In the genomic region with DNA sequence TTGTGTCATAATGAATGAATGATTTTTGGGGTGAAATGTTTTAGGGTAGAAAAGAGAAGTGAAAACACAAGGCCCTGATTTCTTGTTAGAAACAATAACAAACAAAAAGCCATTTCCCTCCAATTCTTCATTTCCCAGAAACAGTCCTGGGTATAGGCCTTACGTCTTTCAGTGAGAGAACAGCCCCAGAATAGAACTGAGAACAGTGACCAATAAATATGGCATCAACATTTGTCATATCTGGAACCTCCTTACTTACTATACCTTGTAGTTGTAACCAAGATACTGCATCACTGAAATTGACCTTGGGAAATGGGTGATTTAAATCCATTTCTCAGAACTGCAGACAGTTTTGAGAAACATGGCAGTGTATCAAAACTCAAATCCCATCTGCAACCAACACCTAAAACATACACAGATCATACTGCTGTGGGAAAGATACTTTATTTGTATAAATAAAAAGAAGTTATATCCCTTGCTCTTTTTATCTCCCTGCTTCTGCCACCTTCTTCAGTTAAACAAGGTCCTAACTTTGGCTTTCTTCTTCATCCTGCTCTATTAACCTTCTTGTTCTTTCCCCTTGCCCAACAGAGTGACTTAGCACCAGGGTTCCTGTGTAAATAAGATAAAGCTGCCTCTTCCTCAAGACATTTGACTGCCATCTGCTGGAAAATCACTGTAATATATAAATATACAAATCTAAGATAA, we compare ENCODE assay signal across 9 cellular contexts. TPM values are rescaled to one million over a fixed set of nuclear protein-coding genes. Genes with fewer than 3 reads are reported as not detected.
A peak's percentile ranks its signal among the peaks of the same experiment; 100 is the strongest.
DNase-seq lines count a peak whose midpoint lies in the region; ATAC-seq lines count a peak whose summit lies in the region.
"Had no signal": no experiment of that assay in that cellular context is flagged by ENCODE, and none has a peak within 500 bp of the region (broad histone marks: within the 10 kb centered on the region; RNA-seq: fewer than 3 reads in every experiment).

No MANE protein-coding gene starts in this region.

- H3K4me1 Mint-ChIP-seq in activated CD4-positive, alpha-beta T cell treated with anti-CD3 and anti-CD28 coated beads, Interleukin-2, amount 10 ng/mL, durations not matched to agents 24 days and 14 days = no peaks in the 10 kb centered on the region
- H3K4me1 Mint-ChIP-seq in activated T-helper 17 cell treated with anti-CD3 and anti-CD28 coated beads, Interleukin-2, amount 50 U/mL, for 72 hours = no peaks in the 10 kb centered on the region
- H3K4me1 Mint-ChIP-seq in stimulated activated effector memory CD8-positive, alpha-beta T cell treated with anti-CD3 and anti-CD28 coated beads, Interleukin-12 subunit alpha, Interleukin-12 subunit beta, amount 100 ng/mL, for 72 hours = no peaks in the 10 kb centered on the region
- H3K4me1 Mint-ChIP-seq: activated naive CD4-positive, alpha-beta T cell treated with anti-CD3 and anti-CD28 coated beads, Interleukin-2, amount 50 U/mL, for 24 hours had no signal

- H3K27me3 ChIP-seq in right cardiac atrium (ENCODE audit: control insufficient read depth, insufficient read depth) = no peaks in the 10 kb centered on the region

- intact Hi-C loops in activated CD4-positive, alpha-beta T cell treated with anti-CD3 and anti-CD28 coated beads, Interleukin-2, amount 10 ng/mL, durations not matched to agents 24 days and 14 days (cut with micrococcal nuclease) = loop anchor here (1.0 to 5.0 kb wide), 2 partner anchors 37 to 121 kb away; no protein-coding TSS in a partner anchor
- intact Hi-C loops in right cardiac atrium (cut with DNase I) = loop anchor here in 1 of 4 donors (5.0 kb wide), 1 partner anchor 117 kb away; no protein-coding TSS in a partner anchor

- peak; percentile 99 for ATAC-seq in activated T-helper 17 cell treated with anti-CD3 and anti-CD28 coated beads, Interleukin-2, amount 50 U/mL, for 72 hours (replicated peaks)
- ATAC-seq in right cardiac atrium (peak; percentile 73 to 87), GM21529 (IDR thresholded peaks at IDR 0.05; ENCODE audit: unreplicated experiment) (no peak), HG02759 (IDR thresholded peaks at IDR 0.05; ENCODE audit: unreplicated experiment) (no peak)
- peak; percentile 99 for ATAC-seq in stimulated activated effector memory CD8-positive, alpha-beta T cell treated with anti-CD3 and anti-CD28 coated beads, Interleukin-12 subunit alpha, Interleukin-12 subunit beta, amount 100 ng/mL, for 72 hours

- H3K36me3 Mint-ChIP-seq in activated CD4-positive, alpha-beta T cell treated with anti-CD3 and anti-CD28 coated beads, Interleukin-2, amount 10 ng/mL, durations not matched to agents 24 days and 14 days (ENCODE audit: low read depth) = peaks cover 8% of the 10 kb centered on the region
- H3K36me3 Mint-ChIP-seq in activated T-helper 17 cell treated with anti-CD3 and anti-CD28 coated beads, Interleukin-2, amount 50 U/mL, for 72 hours (ENCODE audit: low read depth) = peaks cover under 1% of the 10 kb centered on the region
- H3K36me3 Mint-ChIP-seq in stimulated activated effector memory CD8-positive, alpha-beta T cell treated with anti-CD3 and anti-CD28 coated beads, Interleukin-12 subunit alpha, Interleukin-12 subunit beta, amount 100 ng/mL, for 72 hours = peaks cover 37% of the 10 kb centered on the region

- H3K27me3 Mint-ChIP-seq in activated CD4-positive, alpha-beta T cell treated with anti-CD3 and anti-CD28 coated beads, Interleukin-2, amount 10 ng/mL, durations not matched to agents 24 days and 14 days = no peaks in the 10 kb centered on the region
- H3K27me3 Mint-ChIP-seq in activated T-helper 17 cell treated with anti-CD3 and anti-CD28 coated beads, Interleukin-2, amount 50 U/mL, for 72 hours = no peaks in the 10 kb centered on the region
- H3K27me3 Mint-ChIP-seq: activated naive CD4-positive, alpha-beta T cell treated with anti-CD3 and anti-CD28 coated beads, Interleukin-2, amount 50 U/mL, for 24 hours had no signal

- H3K4me1 ChIP-seq in right cardiac atrium (ENCODE audit: control insufficient read depth, insufficient read depth, low read length) = no peaks in the 10 kb centered on the region

- no peak overlapping the region for H3K4me3 Mint-ChIP-seq in activated CD4-positive, alpha-beta T cell treated with anti-CD3 and anti-CD28 coated beads, Interleukin-2, amount 10 ng/mL, durations not matched to agents 24 days and 14 days
- H3K4me3 Mint-ChIP-seq in activated T-helper 17 cell treated with anti-CD3 and anti-CD28 coated beads, Interleukin-2, amount 50 U/mL, for 72 hours = no peak overlapping the region
- no peak overlapping the region for H3K4me3 Mint-ChIP-seq in stimulated activated effector memory CD8-positive, alpha-beta T cell treated with anti-CD3 and anti-CD28 coated beads, Interleukin-12 subunit alpha, Interleukin-12 subunit beta, amount 100 ng/mL, for 72 hours
- H3K4me3 Mint-ChIP-seq: activated naive CD4-positive, alpha-beta T cell treated with anti-CD3 and anti-CD28 coated beads, Interleukin-2, amount 50 U/mL, for 24 hours had no signal

- H3K27ac Mint-ChIP-seq in activated CD4-positive, alpha-beta T cell treated with anti-CD3 and anti-CD28 coated beads, Interleukin-2, amount 10 ng/mL, durations not matched to agents 24 days and 14 days = no peak overlapping the region
- no peak overlapping the region for H3K27ac Mint-ChIP-seq in activated T-helper 17 cell treated with anti-CD3 and anti-CD28 coated beads, Interleukin-2, amount 50 U/mL, for 72 hours
- no peak overlapping the region for H3K27ac Mint-ChIP-seq in stimulated activated effector memory CD8-positive, alpha-beta T cell treated with anti-CD3 and anti-CD28 coated beads, Interleukin-12 subunit alpha, Interleukin-12 subunit beta, amount 100 ng/mL, for 72 hours
- H3K27ac Mint-ChIP-seq: activated naive CD4-positive, alpha-beta T cell treated with anti-CD3 and anti-CD28 coated beads, Interleukin-2, amount 50 U/mL, for 24 hours had no signal

- H3K27ac ChIP-seq in right cardiac atrium (ENCODE audit: low read length) = no peak overlapping the region

- no peaks in the 10 kb centered on the region for H3K9me3 ChIP-seq in right cardiac atrium (ENCODE audit: control insufficient read depth, low read length)

- H3K4me3 ChIP-seq in right cardiac atrium (ENCODE audit: low read length) = no peak overlapping the region

- WGBS in right cardiac atrium = 71% methylated on average over 1 of the region's 1 CpG

- H3K9me3 Mint-ChIP-seq in activated CD4-positive, alpha-beta T cell treated with anti-CD3 and anti-CD28 coated beads, Interleukin-2, amount 10 ng/mL, durations not matched to agents 24 days and 14 days = no peaks in the 10 kb centered on the region
- H3K9me3 Mint-ChIP-seq in activated T-helper 17 cell treated with anti-CD3 and anti-CD28 coated beads, Interleukin-2, amount 50 U/mL, for 72 hours = no peaks in the 10 kb centered on the region
- H3K9me3 Mint-ChIP-seq in stimulated activated effector memory CD8-positive, alpha-beta T cell treated with anti-CD3 and anti-CD28 coated beads, Interleukin-12 subunit alpha, Interleukin-12 subunit beta, amount 100 ng/mL, for 72 hours = no peaks in the 10 kb centered on the region
- H3K9me3 Mint-ChIP-seq: activated naive CD4-positive, alpha-beta T cell treated with anti-CD3 and anti-CD28 coated beads, Interleukin-2, amount 50 U/mL, for 24 hours had no signal

- peak; percentile 72 for DNase-seq in activated CD4-positive, alpha-beta T cell treated with anti-CD3 and anti-CD28 coated beads, Interleukin-2, amount 10 ng/mL, durations not matched to agents 24 days and 14 days
- no peak for DNase-seq in activated CD4-positive, alpha-beta T cell treated with anti-CD3 and anti-CD28 coated beads for 1 hour
- DNase-seq in NCI-H1417 (lab: John Stamatoyannopoulos, UW) (peak in 2 of 3 experiments; percentile 3 to 47), right cardiac atrium (no peak)
- DNase-seq in stimulated activated effector memory CD8-positive, alpha-beta T cell treated with anti-CD3 and anti-CD28 coated beads, Interleukin-12 subunit alpha, Interleukin-12 subunit beta, amount 100 ng/mL, for 72 hours (ENCODE audit: low spot score in 2 of 2) = no peak

RNA-seq across cellular contexts. Expression of gene XKR8, which starts 19.5 kb away (rescaled TPM):
- total RNA-seq in activated CD4-positive, alpha-beta T cell treated with anti-CD3 and anti-CD28 coated beads, Interleukin-2, amount 10 ng/mL, durations not matched to agents 24 days and 14 days = 4.1 and 7.0 TPM in 2 replicates
- total RNA-seq in activated T-helper 17 cell treated with anti-CD3 and anti-CD28 coated beads, Interleukin-2, amount 50 U/mL, for 72 hours = 10 to 100 TPM in 1 of 2 donors, 1 to 10 TPM in 1; 8.4 to 12.2 TPM
- total RNA-seq in right cardiac atrium = 1 to 10 TPM; 5.3 to 6.9 (median 6.1) TPM
- 5.5 TPM for polyA plus RNA-seq in right cardiac atrium

RNA-seq across cellular contexts. Expression of gene SMPDL3B, which starts 44.5 kb away (rescaled TPM):
- total RNA-seq in activated CD4-positive, alpha-beta T cell treated with anti-CD3 and anti-CD28 coated beads, Interleukin-2, amount 10 ng/mL, durations not matched to agents 24 days and 14 days = 0.30 and 0.43 TPM in 2 replicates
- total RNA-seq in activated T-helper 17 cell treated with anti-CD3 and anti-CD28 coated beads, Interleukin-2, amount 50 U/mL, for 72 hours = under 1 TPM; 0.28 to 0.45 TPM
- total RNA-seq in right cardiac atrium = 1 to 10 TPM in 1 of 4 donors, under 1 TPM in 3; 0.31 to 2.1 (median 0.40) TPM
- polyA plus RNA-seq in right cardiac atrium = 0.11 TPM

Comparison
In these comparisons a context has a peak if more than half of its experiments do, and no peak if none do; other contexts are left out.
1. DNase-seq: peak in activated CD4-positive, alpha-beta T cell treated with anti-CD3 and anti-CD28 coated beads, Interleukin-2, amount 10 ng/mL, durations not matched to agents 24 days and 14 days (single experiment) and NCI-H1417 (2 of 3); none in activated CD4-positive, alpha-beta T cell treated with anti-CD3 and anti-CD28 coated beads for 1 hour (single experiment), right cardiac atrium (0 of 3) and stimulated activated effector memory CD8-positive, alpha-beta T cell treated with anti-CD3 and anti-CD28 coated beads, Interleukin-12 subunit alpha, Interleukin-12 subunit beta, amount 100 ng/mL, for 72 hours (0 of 2).
2. ATAC-seq: peak in activated T-helper 17 cell treated with anti-CD3 and anti-CD28 coated beads, Interleukin-2, amount 50 U/mL, for 72 hours (single experiment), right cardiac atrium (2 of 2) and stimulated activated effector memory CD8-positive, alpha-beta T cell treated with anti-CD3 and anti-CD28 coated beads, Interleukin-12 subunit alpha, Interleukin-12 subunit beta, amount 100 ng/mL, for 72 hours (single experiment); none in GM21529 (single experiment) and HG02759 (single experiment).